1 cellular context compared by ENCODE assay signal in the genomic region with DNA sequence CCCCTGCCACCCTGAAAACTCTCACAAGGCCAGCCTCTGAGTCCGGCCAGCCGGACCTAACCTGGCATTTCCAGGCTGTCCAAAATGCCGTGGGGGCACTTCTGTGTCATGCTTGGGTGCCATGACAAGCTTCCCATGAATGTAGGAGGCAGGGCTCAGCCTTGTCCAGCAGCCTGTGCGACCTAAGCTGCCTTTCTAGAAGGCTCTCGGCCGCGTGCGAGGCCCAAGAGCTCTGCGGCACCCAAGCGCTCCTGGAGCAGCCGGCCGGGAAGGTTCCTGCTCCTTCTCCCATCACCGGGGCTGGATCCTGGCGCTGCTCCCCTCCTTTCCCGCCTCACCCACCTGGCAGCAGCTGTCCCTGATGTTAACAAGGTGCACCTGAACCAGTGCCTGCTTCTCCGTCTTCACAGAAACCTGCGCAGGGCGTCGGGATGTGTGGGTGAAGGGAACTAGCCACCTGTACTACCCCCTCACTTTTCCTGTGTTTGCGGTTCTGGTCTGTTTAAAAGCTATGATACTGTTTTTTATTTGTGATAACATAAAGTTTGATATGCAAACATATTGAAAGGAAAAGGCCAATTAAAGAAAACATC.
TF ChIP-seq lines count a peak whose summit lies in the region.

No MANE protein-coding gene starts in this region.

TF ChIP-seq in liver, 16 proteins besides CTCF, POLR2A, EP300 and RAD21 (continued from another document):
- TF ChIP-seq REST (IDR thresholded peaks at IDR 0.05) (no peak), YY1 (IDR thresholded peaks at IDR 0.05) (no peak), JUND (IDR thresholded peaks at IDR 0.05) (no peak), FOXA1 (IDR thresholded peaks at IDR 0.05) (no peak), SP1 (IDR thresholded peaks at IDR 0.05) (no peak)
- TF ChIP-seq, protein P1, sequence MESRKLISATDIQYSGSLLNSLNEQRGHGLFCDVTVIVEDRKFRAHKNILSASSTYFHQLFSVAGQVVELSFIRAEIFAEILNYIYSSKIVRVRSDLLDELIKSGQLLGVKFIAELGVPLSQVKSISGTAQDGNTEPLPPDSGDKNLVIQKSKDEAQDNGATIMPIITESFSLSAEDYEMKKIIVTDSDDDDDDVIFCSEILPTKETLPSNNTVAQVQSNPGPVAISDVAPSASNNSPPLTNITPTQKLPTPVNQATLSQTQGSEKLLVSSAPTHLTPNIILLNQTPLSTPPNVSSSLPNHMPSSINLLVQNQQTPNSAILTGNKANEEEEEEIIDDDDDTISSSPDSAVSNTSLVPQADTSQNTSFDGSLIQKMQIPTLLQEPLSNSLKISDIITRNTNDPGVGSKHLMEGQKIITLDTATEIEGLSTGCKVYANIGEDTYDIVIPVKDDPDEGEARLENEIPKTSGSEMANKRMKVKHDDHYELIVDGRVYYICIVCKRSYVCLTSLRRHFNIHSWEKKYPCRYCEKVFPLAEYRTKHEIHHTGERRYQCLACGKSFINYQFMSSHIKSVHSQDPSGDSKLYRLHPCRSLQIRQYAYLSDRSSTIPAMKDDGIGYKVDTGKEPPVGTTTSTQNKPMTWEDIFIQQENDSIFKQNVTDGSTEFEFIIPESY (IDR thresholded peaks at IDR 0.05) = no peak
